ENCODE assay signal across 28 cellular contexts in the genomic region with DNA sequence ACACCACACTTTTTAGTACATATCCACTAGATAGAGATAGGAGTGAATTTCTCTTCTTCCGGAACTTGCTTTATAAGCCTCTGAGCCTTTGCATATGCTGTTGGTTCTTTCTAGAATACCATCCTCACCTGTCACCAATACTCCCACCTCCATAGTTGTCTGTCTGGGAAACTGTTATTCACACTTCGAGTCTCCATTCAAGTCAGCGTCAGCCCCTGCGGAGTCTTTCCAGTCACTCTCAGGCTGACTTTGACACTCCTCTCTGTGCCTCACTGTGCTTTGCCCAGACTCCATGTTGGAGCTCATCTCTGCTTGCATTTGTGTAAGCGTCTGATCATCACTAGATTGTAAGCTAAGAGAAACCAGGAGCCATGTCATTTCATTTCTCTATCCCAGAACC.
"Had no signal": no experiment of that assay in that cellular context is flagged by ENCODE, and none has a peak within 500 bp of the region (broad histone marks: within the 10 kb centered on the region; RNA-seq: fewer than 3 reads in every experiment).

No MANE protein-coding gene starts in this region.

- H3K36me3 ChIP-seq: stomach, suprapubic skin, thoracic aorta, thyroid gland, tibial artery, tibial nerve, transverse colon, upper lobe of left lung, upper lobe of right lung, uterus, vagina had no signal

- H3K4me1 ChIP-seq: stomach, suprapubic skin, testis, thyroid gland, tibial artery, transverse colon, upper lobe of left lung, upper lobe of right lung, uterus, vagina had no signal

- H3K27me3 ChIP-seq: testis, thyroid gland, tibial nerve, upper lobe of left lung, upper lobe of right lung, uterus, vagina had no signal

- H3K4me3 ChIP-seq: stomach, suprapubic skin, testis, thoracic aorta, thyroid gland, tibial artery, tibial nerve, transverse colon, upper lobe of left lung, upper lobe of right lung, uterus, vagina had no signal

- DNase-seq: stimulated activated CD4-positive, alpha-beta T cell treated with anti-CD3 and anti-CD28 coated beads, Interleukin-2, amount 100 ng/mL, for 48 hours; stimulated activated CD4-positive, alpha-beta T cell treated with anti-CD3 and anti-CD28 coated beads, Interleukin-4, amount 100 ng/mL, for 1 hour; stimulated activated CD4-positive, alpha-beta T cell treated with anti-CD3 and anti-CD28 coated beads, Interleukin-4, amount 100 ng/mL, for 24 hours; stimulated activated CD4-positive, alpha-beta T cell treated with anti-CD3 and anti-CD28 coated beads, Interleukin-4, amount 100 ng/mL, for 4 hours; stimulated activated CD8-positive, alpha-beta memory T cell treated with anti-CD3 and anti-CD28 coated beads, Interleukin-4, amount 100 ng/mL, for 48 hours; stimulated activated naive B cell treated with anti-CD40 and anti-IgM and Interleukin-4, amounts not matched to agents 10 μg/mL and 1 μg/mL and 100 μg/mL, for 72 hours; stimulated activated naive CD4-positive, alpha-beta T cell; stimulated activated naive CD4-positive, alpha-beta T cell treated with Interleukin-2 at 50 U/mL for 16 hours; stimulated activated naive CD8-positive, alpha-beta T cell treated with anti-CD3 and anti-CD28 coated beads, Interleukin-15, amount 100 ng/mL, for 72 hours; stimulated activated naive CD8-positive, alpha-beta T cell treated with anti-CD3 and anti-CD28 coated beads, Interleukin-15, Interleukin-2, amounts not matched to agents 100 U/mL and 50 U/mL, for 24 hours; stomach; substantia nigra; testis; thyroid gland; tibial artery; transverse colon; trophoblast cell; upper lobe of left lung; upper lobe of right lung; uterus had no signal

- ATAC-seq: stimulated activated effector memory CD8-positive, alpha-beta T cell treated with anti-CD3 and anti-CD28 coated beads, Interleukin-12 subunit alpha, Interleukin-12 subunit beta, amount 100 ng/mL, for 72 hours; stimulated activated memory B cell treated with anti-CD40 and anti-IgM and Interleukin-4, amounts not matched to agents 10 μg/mL and 1 μg/mL and 100 μg/mL, for 72 hours; stimulated activated naive B cell treated with anti-CD40 and anti-IgM and Interleukin-4, amounts not matched to agents 10 μg/mL and 1 μg/mL and 100 μg/mL, for 72 hours; stimulated activated naive CD8-positive, alpha-beta T cell treated with anti-CD3 and anti-CD28 coated beads, Interleukin-15, amount 100 ng/mL, for 72 hours; stimulated activated naive CD8-positive, alpha-beta T cell treated with anti-CD3 and anti-CD28 coated beads, Interleukin-15, Interleukin-2, amounts not matched to agents 100 U/mL and 50 U/mL, for 24 hours; upper lobe of right lung had no signal

- H3K27ac Mint-ChIP-seq: stimulated activated effector memory CD8-positive, alpha-beta T cell treated with anti-CD3 and anti-CD28 coated beads, Interleukin-12 subunit alpha, Interleukin-12 subunit beta, amount 100 ng/mL, for 72 hours; stimulated activated memory B cell treated with anti-CD40 and anti-IgM and Interleukin-4, amounts not matched to agents 10 μg/mL and 1 μg/mL and 100 μg/mL, for 72 hours; stimulated activated naive B cell treated with anti-CD40 and anti-IgM and Interleukin-4, amounts not matched to agents 10 μg/mL and 1 μg/mL and 100 μg/mL, for 72 hours; stimulated activated naive CD8-positive, alpha-beta T cell treated with anti-CD3 and anti-CD28 coated beads, Interleukin-15, amount 100 ng/mL, for 72 hours; stimulated activated naive CD8-positive, alpha-beta T cell treated with anti-CD3 and anti-CD28 coated beads, Interleukin-15, Interleukin-2, amounts not matched to agents 100 ng/mL and 50 ng/mL, for 24 hours; type B pancreatic cell had no signal

- H3K4me3 Mint-ChIP-seq: stimulated activated effector memory CD8-positive, alpha-beta T cell treated with anti-CD3 and anti-CD28 coated beads, Interleukin-12 subunit alpha, Interleukin-12 subunit beta, amount 100 ng/mL, for 72 hours; stimulated activated memory B cell treated with anti-CD40 and anti-IgM and Interleukin-4, amounts not matched to agents 10 μg/mL and 1 μg/mL and 100 μg/mL, for 72 hours; stimulated activated naive B cell treated with anti-CD40 and anti-IgM and Interleukin-4, amounts not matched to agents 10 μg/mL and 1 μg/mL and 100 μg/mL, for 72 hours; stimulated activated naive CD8-positive, alpha-beta T cell treated with anti-CD3 and anti-CD28 coated beads, Interleukin-15, amount 100 ng/mL, for 72 hours; stimulated activated naive CD8-positive, alpha-beta T cell treated with anti-CD3 and anti-CD28 coated beads, Interleukin-15, Interleukin-2, amounts not matched to agents 100 ng/mL and 50 ng/mL, for 24 hours; type B pancreatic cell had no signal

- H3K9me3 ChIP-seq: stomach, suprapubic skin, testis, thoracic aorta, thyroid gland, tibial artery, tibial nerve, transverse colon, upper lobe of left lung, upper lobe of right lung, uterus, vagina had no signal

- H3K9me3 Mint-ChIP-seq: stimulated activated effector memory CD8-positive, alpha-beta T cell treated with anti-CD3 and anti-CD28 coated beads, Interleukin-12 subunit alpha, Interleukin-12 subunit beta, amount 100 ng/mL, for 72 hours; stimulated activated memory B cell treated with anti-CD40 and anti-IgM and Interleukin-4, amounts not matched to agents 10 μg/mL and 1 μg/mL and 100 μg/mL, for 72 hours; stimulated activated naive B cell treated with anti-CD40 and anti-IgM and Interleukin-4, amounts not matched to agents 10 μg/mL and 1 μg/mL and 100 μg/mL, for 72 hours; stimulated activated naive CD8-positive, alpha-beta T cell treated with anti-CD3 and anti-CD28 coated beads, Interleukin-15, amount 100 ng/mL, for 72 hours; stimulated activated naive CD8-positive, alpha-beta T cell treated with anti-CD3 and anti-CD28 coated beads, Interleukin-15, Interleukin-2, amounts not matched to agents 100 ng/mL and 50 ng/mL, for 24 hours; type B pancreatic cell had no signal

- H3K27ac ChIP-seq: stomach, suprapubic skin, testis, thoracic aorta, thyroid gland, tibial artery, tibial nerve, transverse colon, upper lobe of left lung, upper lobe of right lung, uterus, vagina had no signal

- H3K36me3 Mint-ChIP-seq: stimulated activated effector memory CD8-positive, alpha-beta T cell treated with anti-CD3 and anti-CD28 coated beads, Interleukin-12 subunit alpha, Interleukin-12 subunit beta, amount 100 ng/mL, for 72 hours; stimulated activated memory B cell treated with anti-CD40 and anti-IgM and Interleukin-4, amounts not matched to agents 10 μg/mL and 1 μg/mL and 100 μg/mL, for 72 hours; stimulated activated naive B cell treated with anti-CD40 and anti-IgM and Interleukin-4, amounts not matched to agents 10 μg/mL and 1 μg/mL and 100 μg/mL, for 72 hours; type B pancreatic cell had no signal

- H3K4me1 Mint-ChIP-seq: stimulated activated memory B cell treated with anti-CD40 and anti-IgM and Interleukin-4, amounts not matched to agents 10 μg/mL and 1 μg/mL and 100 μg/mL, for 72 hours had no signal
